30 cellular contexts compared by ENCODE assay signal in the genomic region with DNA sequence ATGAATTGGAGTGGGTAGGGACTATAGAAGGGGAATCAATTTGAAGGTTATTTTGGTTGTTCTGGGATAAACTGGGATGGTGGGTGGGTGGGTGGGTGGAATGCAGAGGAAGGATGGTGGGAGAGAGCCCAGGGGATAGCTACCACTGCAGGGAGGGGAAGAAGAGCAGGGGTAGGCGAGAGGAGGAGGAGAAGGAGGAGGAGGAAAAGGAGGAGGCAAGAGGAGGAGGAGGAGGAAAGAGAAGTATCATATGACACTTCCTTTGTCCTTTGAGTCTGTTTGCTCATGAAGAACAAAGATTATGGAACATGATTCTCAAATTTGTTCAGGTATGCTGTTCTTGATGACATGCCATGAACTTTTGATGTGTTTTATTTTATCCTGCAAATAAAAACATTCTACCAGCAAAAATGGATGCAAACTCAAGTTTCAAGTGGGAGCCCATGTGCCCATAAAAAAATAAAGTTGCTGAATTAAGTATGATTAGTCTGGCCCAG. TPM values are rescaled to one million over a fixed set of nuclear protein-coding genes. Genes with fewer than 3 reads are reported as not detected.
"Had no signal": no experiment of that assay in that cellular context is flagged by ENCODE, and none has a peak within 500 bp of the region (broad histone marks: within the 10 kb centered on the region; RNA-seq: fewer than 3 reads in every experiment).

No MANE protein-coding gene starts in this region.

- H3K4me3 ChIP-seq: heart left ventricle, pancreas, psoas muscle, sigmoid colon, thyroid gland, upper lobe of right lung had no signal

- H3K4me1 ChIP-seq: heart left ventricle, pancreas, psoas muscle, sigmoid colon, thyroid gland, upper lobe of right lung had no signal

- H3K27me3 ChIP-seq: heart left ventricle, pancreas, sigmoid colon, thyroid gland, upper lobe of right lung had no signal

- H3K36me3 ChIP-seq: heart left ventricle, pancreas, sigmoid colon, thyroid gland, upper lobe of right lung, WERI-Rb-1 had no signal

- FAIRE-seq: kidney, pancreas, small intestine, TTC549 had no signal

- DNase-seq: activated CD4-positive, alpha-beta memory T cell treated with anti-CD3 and anti-CD28 coated beads, Interleukin-2, amount 10 ng/mL, durations not matched to agents 7 days and 5 days; activated CD4-positive, alpha-beta T cell treated with anti-CD3 and anti-CD28 coated beads, Interleukin-2, amount 10 ng/mL, durations not matched to agents 7 days and 5 days; activated CD4-positive, CD25-positive, alpha-beta regulatory T cell treated with anti-CD3 and anti-CD28 coated beads, Interleukin-2, amount 50 U/mL, for 72 hours; activated naive CD8-positive, alpha-beta T cell treated with anti-CD3 and anti-CD28 coated beads, Interleukin-2, amount 50 U/mL, for 24 hours; activated T-cell treated with anti-CD3 and anti-CD28 coated beads, Interleukin-2, amount 50 U/mL, for 48 hours; amygdala; caudate nucleus; cortex of kidney; endodermal cell; foreskin fibroblast; heart left ventricle; hypothalamus; immature natural killer cell; kidney; left colon; naive B cell; nephron progenitor cell; nucleus accumbens; pancreas; psoas muscle; sigmoid colon; small intestine; stimulated activated CD4-positive, alpha-beta T cell treated with anti-CD3 and anti-CD28 coated beads, Interleukin-4, amount 100 ng/mL, for 24 hours; stimulated activated naive CD8-positive, alpha-beta T cell treated with anti-CD3 and anti-CD28 coated beads, Interleukin-15, amount 100 ng/mL, for 72 hours; thyroid gland; upper lobe of right lung; WERI-Rb-1 had no signal

- H3K27ac ChIP-seq: heart left ventricle, pancreas, psoas muscle, sigmoid colon, thyroid gland, upper lobe of right lung, WERI-Rb-1 had no signal

- H3K9me3 ChIP-seq: heart left ventricle, pancreas, psoas muscle, sigmoid colon, thyroid gland, upper lobe of right lung had no signal

RNA-seq across cellular contexts. Expression of a gene that starts 4.1 kb away (rescaled TPM):
- total RNA-seq: activated CD4-positive, alpha-beta memory T cell treated with anti-CD3 and anti-CD28 coated beads, Interleukin-2, amount 10 ng/mL, durations not matched to agents 7 days and 5 days; activated CD4-positive, alpha-beta T cell treated with anti-CD3 and anti-CD28 coated beads, Interleukin-2, amount 10 ng/mL, durations not matched to agents 7 days and 5 days; activated T-helper 2 cell treated with anti-CD3 and anti-CD28 coated beads, Interferon-gamma antibody, Interleukin-2, Interleukin-4, amounts not matched to agents 10 μg/mL and 5 μg/mL and 100 μg/mL, durations not matched to agents 14 hours and 24 hours and 36 hours; endodermal cell; esophagus mucosa; left colon; sigmoid colon; upper lobe of right lung had no signal
- polyA plus RNA-seq: immature natural killer cell, sigmoid colon had no signal
